8 cellular contexts compared by ENCODE assay signal in the genomic region with DNA sequence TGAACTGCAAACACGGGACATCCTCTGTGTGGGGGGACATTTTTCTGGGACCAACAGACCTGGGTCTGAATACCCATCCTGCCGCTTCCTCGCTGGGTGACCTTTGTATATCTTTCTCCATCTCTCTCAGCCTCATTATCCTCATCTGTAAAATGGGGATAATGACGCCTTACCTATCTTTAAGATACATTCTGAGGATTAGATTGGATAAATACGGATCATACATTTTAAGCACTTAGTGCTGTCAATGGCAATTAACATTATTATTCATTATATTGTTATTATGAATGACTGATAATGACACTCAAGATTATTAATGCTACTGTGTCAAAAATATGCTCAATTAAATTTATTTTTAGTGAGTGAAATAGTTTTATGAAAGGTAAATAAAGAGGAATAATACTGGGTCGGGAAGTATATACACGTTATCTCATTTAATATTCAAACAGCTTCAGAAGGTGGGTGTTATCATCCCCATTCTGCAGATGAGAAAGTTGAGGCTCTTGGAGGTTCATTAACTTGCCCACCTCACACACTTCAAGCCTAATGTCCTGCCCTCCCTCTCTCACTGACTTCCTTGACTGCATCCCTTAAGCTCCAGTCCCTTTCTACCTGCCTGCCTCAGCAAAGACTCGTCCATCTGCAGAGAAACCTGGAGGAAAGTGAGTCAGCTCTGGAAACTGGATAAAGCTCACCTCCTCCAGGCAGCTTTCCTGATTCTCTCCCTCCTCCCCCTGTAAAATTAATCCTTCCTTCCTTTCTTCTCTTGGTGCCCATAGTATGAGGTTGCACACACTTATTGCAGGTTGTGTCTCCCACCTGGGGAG.
DNase-seq lines count a peak whose midpoint lies in the region; ATAC-seq and TF ChIP-seq lines count a peak whose summit lies in the region.

No MANE protein-coding gene starts in this region.

- H3K4me2 ChIP-seq in BLaER1 (peak overlapping the region; percentile 91), neural progenitor cell (peak overlapping the region; percentile 82)

- H3K9me3 ChIP-seq in BLaER1: no peaks in the 10 kb centered on the region
- H3K9me3 ChIP-seq in NT2/D1 (ENCODE audit: insufficient read depth, low read length): no peaks in the 10 kb centered on the region
- no peaks in the 10 kb centered on the region for H3K9me3 ChIP-seq in neural progenitor cell (ENCODE audit: low read depth)

- peak overlapping the region; percentile 81 for H3K27ac ChIP-seq in BLaER1
- no peak overlapping the region for H3K27ac ChIP-seq in neural progenitor cell

- H3K4me3 ChIP-seq in BLaER1: peak overlapping the region; percentile 72
- H3K4me3 ChIP-seq in NT2/D1 (ENCODE audit: insufficient read length, low read depth): peak overlapping the region; percentile 49
- H3K4me3 ChIP-seq in neural progenitor cell: peak overlapping the region; percentile 54

- H3K4me1 ChIP-seq in BLaER1: peaks cover 12% of the 10 kb centered on the region
- peaks cover 6% of the 10 kb centered on the region for H3K4me1 ChIP-seq in NT2/D1 (ENCODE audit: insufficient read depth, insufficient read length)
- peaks cover 2% of the 10 kb centered on the region for H3K4me1 ChIP-seq in neural progenitor cell

- no peaks in the 10 kb centered on the region for H3K79me2 ChIP-seq in neural progenitor cell (ENCODE audit: low read depth)

- H3K27me3 Mint-ChIP-seq in effector memory CD8-positive, alpha-beta T cell: no peaks in the 10 kb centered on the region
- peaks cover 2% of the 10 kb centered on the region for H3K27me3 Mint-ChIP-seq in neural progenitor cell (ENCODE audit: insufficient read depth, low read depth)

- DNase-seq in NT2/D1 (ENCODE audit: low read depth, low spot score) (no peak), neural progenitor cell (ENCODE audit: low spot score) (no peak), glomerular visceral epithelial cell (ENCODE audit: extremely low spot score) (no peak), inferior parietal cortex (ENCODE audit: extremely low spot score) (no peak)
- no peak for DNase-seq in effector memory CD8-positive, alpha-beta T cell

- H4K20me1 ChIP-seq in BLaER1 (no peaks in the 10 kb centered on the region), neural progenitor cell (ENCODE audit: low read depth) (no peaks in the 10 kb centered on the region)

- H2AFZ ChIP-seq in neural progenitor cell (replicated peaks): peak overlapping the region; percentile 92

- H3K4me1 Mint-ChIP-seq in effector memory CD8-positive, alpha-beta T cell (ENCODE audit: low read depth in 2 of 2): peaks cover 6 to 8% of the 10 kb centered on the region in 2 donors
- H3K4me1 Mint-ChIP-seq in neural progenitor cell: peaks cover 22% of the 10 kb centered on the region

- H3K27me3 ChIP-seq in BLaER1: no peaks in the 10 kb centered on the region
- no peaks in the 10 kb centered on the region for H3K27me3 ChIP-seq in NT2/D1 (ENCODE audit: insufficient read depth, insufficient read length)
- H3K27me3 ChIP-seq in neural progenitor cell: peaks cover 4% of the 10 kb centered on the region

- H3K9me3 Mint-ChIP-seq in effector memory CD8-positive, alpha-beta T cell: no peaks in the 10 kb centered on the region
- no peaks in the 10 kb centered on the region for H3K9me3 Mint-ChIP-seq in neural progenitor cell

- H3F3A ChIP-seq in neural progenitor cell (ENCODE audit: low read depth): peaks cover 3% of the 10 kb centered on the region

- peak overlapping the region; percentile 80 to 95 for H3K27ac Mint-ChIP-seq in effector memory CD8-positive, alpha-beta T cell
- peak overlapping the region; percentile 64 for H3K27ac Mint-ChIP-seq in neural progenitor cell

- ATAC-seq in effector memory CD8-positive, alpha-beta T cell (replicated peaks): no peak
- ATAC-seq in HG03139 (IDR thresholded peaks at IDR 0.05; ENCODE audit: unreplicated experiment) (no peak), GM21576 (IDR thresholded peaks at IDR 0.05; ENCODE audit: unreplicated experiment) (no peak)

- H3K36me3 ChIP-seq in BLaER1: no peaks in the 10 kb centered on the region
- H3K36me3 ChIP-seq in NT2/D1 (ENCODE audit: insufficient read depth, insufficient read length, low read length): no peaks in the 10 kb centered on the region
- no peaks in the 10 kb centered on the region for H3K36me3 ChIP-seq in neural progenitor cell

- H3K36me3 Mint-ChIP-seq in effector memory CD8-positive, alpha-beta T cell (ENCODE audit: insufficient read depth): no peaks in the 10 kb centered on the region
- no peaks in the 10 kb centered on the region for H3K36me3 Mint-ChIP-seq in neural progenitor cell

- H3K4me3 Mint-ChIP-seq in effector memory CD8-positive, alpha-beta T cell: peak overlapping the region; percentile 82 to 83
- peak overlapping the region; percentile 82 for H3K4me3 Mint-ChIP-seq in neural progenitor cell

- H3K9ac ChIP-seq in BLaER1 (peak overlapping the region; percentile 79), NT2/D1 (ENCODE audit: insufficient read length, low read depth) (peak overlapping the region; percentile 81), neural progenitor cell (no peak overlapping the region)

- TF ChIP-seq CTCF in neural progenitor cell (IDR thresholded peaks at IDR 0.05): no peak
